In the genomic region with DNA sequence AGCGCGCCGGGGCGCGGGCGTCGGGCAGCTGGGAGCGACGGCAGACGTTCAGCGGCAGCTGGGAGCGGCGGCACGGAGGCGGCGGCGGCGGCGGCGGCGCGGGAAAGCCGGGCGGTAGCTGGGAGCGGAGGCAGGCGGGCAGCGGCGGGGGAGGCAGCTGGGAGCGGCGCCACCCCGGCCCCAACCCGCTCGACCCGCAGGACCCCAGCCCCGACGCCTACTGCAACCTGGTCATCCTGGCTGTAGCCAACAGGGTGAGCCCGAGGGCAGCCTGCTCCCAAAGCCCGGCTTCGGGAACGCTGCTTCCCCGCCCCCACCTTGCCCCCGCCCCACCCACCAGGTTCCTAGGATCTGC, we compare ENCODE assay signal across 9 cellular contexts. TPM values are rescaled to one million over a fixed set of nuclear protein-coding genes. Genes with fewer than 3 reads are reported as not detected.
A peak's percentile ranks its signal among the peaks of the same experiment; 100 is the strongest.
DNase-seq lines count a peak whose midpoint lies in the region; ATAC-seq and TF ChIP-seq lines count a peak whose summit lies in the region.
"Had no signal": no experiment of that assay in that cellular context is flagged by ENCODE, and none has a peak within 500 bp of the region (broad histone marks: within the 10 kb centered on the region; RNA-seq: fewer than 3 reads in every experiment).

No MANE protein-coding gene starts in this region.

- H3K9ac ChIP-seq in HUES64 (ENCODE audit: low read depth, low read length), result peak overlapping the region; percentile 60; the same call in 1 of the 2 replicates

- no peak overlapping the region for H3K27ac ChIP-seq in HUES64 (ENCODE audit: low read depth, low read length)
- no peak overlapping the region for H3K27ac ChIP-seq in right lobe of liver

- H3K4me3 ChIP-seq in HUES64 (ENCODE audit: low read length) (peak overlapping the region; percentile 81), right lobe of liver (peak overlapping the region in 1 of 3 donors; percentile 51)

- no peak overlapping the region for H3K27ac Mint-ChIP-seq in activated CD8-positive, alpha-beta T cell treated with anti-CD3 and anti-CD28 coated beads, Interleukin-2, amount 10 ng/mL, durations not matched to agents 7 days and 5 days

- H3K4me3 Mint-ChIP-seq in activated CD8-positive, alpha-beta T cell treated with anti-CD3 and anti-CD28 coated beads, Interleukin-2, amount 10 ng/mL, durations not matched to agents 7 days and 5 days, result peak overlapping the region; percentile 65

- H3K9me3 Mint-ChIP-seq in activated CD8-positive, alpha-beta T cell treated with anti-CD3 and anti-CD28 coated beads, Interleukin-2, amount 10 ng/mL, durations not matched to agents 7 days and 5 days (ENCODE audit: insufficient read depth), result no peaks in the 10 kb centered on the region

- peaks cover 67% of the 10 kb centered on the region for H3K27me3 Mint-ChIP-seq in activated CD8-positive, alpha-beta T cell treated with anti-CD3 and anti-CD28 coated beads, Interleukin-2, amount 10 ng/mL, durations not matched to agents 7 days and 5 days (ENCODE audit: low read depth)

- H3K36me3 ChIP-seq in HUES64 (ENCODE audit: insufficient read depth, low read length) (no peaks in the 10 kb centered on the region), right lobe of liver (no peaks in the 10 kb centered on the region)

- peak; percentile 21 for ATAC-seq in activated CD8-positive, alpha-beta T cell treated with anti-CD3 and anti-CD28 coated beads, Interleukin-2, amount 10 ng/mL, durations not matched to agents 7 days and 5 days
- ATAC-seq in right lobe of liver, result peak in 3 of 4 donors; percentile 9 to 21 (median 14)
- ATAC-seq in GM21447 (IDR thresholded peaks at IDR 0.05; ENCODE audit: unreplicated experiment), result no peak
- no peak for ATAC-seq in activated CD4-positive, CD25-positive, alpha-beta regulatory T cell treated with anti-CD3 and anti-CD28 coated beads, Interleukin-2, amount 50 U/mL, for 24 hours

- peaks cover 3% of the 10 kb centered on the region for H3K36me3 Mint-ChIP-seq in activated CD8-positive, alpha-beta T cell treated with anti-CD3 and anti-CD28 coated beads, Interleukin-2, amount 10 ng/mL, durations not matched to agents 7 days and 5 days (ENCODE audit: low read depth)

- intact Hi-C loops in right lobe of liver (cut with DNase I), result no loop called here

- no peaks in the 10 kb centered on the region for H3K9me3 ChIP-seq in HUES64 (ENCODE audit: insufficient read depth, low read depth, low read length)
- no peaks in the 10 kb centered on the region for H3K9me3 ChIP-seq in right lobe of liver

- TF ChIP-seq POLR2A in right lobe of liver (IDR thresholded peaks at IDR 0.05), result no peak

- DNase-seq in Caki2 (ENCODE audit: low read depth) (peak; percentile 31), right lobe of liver (no peak), CD1c-positive myeloid dendritic cell (ENCODE audit: extremely low spot score) (no peak)
- DNase-seq in activated CD8-positive, alpha-beta T cell treated with anti-CD3 and anti-CD28 coated beads, Interleukin-2, amount 10 ng/mL, durations not matched to agents 7 days and 5 days, result no peak
- no peak for DNase-seq in effector CD4-positive, alpha-beta T cell

- CTCF ChIA-PET in activated CD8-positive, alpha-beta T cell treated with anti-CD3 and anti-CD28 coated beads, Interleukin-2, amount 10 ng/mL, durations not matched to agents 7 days and 5 days (lab: Charles Lee), result interaction anchor here (5.4 kb wide), 1 partner anchor 13 kb away, joined by 34 read pairs; no protein-coding TSS in a partner anchor

- H3K27me3 ChIP-seq in HUES64 (ENCODE audit: insufficient read depth, low read length) (peaks cover 19% of the 10 kb centered on the region), right lobe of liver (peaks cover 0 to 6% of the 10 kb centered on the region in 2 donors)

- H3K4me1 ChIP-seq in HUES64 (ENCODE audit: insufficient read depth, low read length) (peaks cover 7% of the 10 kb centered on the region), right lobe of liver (peaks cover 0 to 5% (median 0%) of the 10 kb centered on the region in 4 donors)

- under 1% methylated on average over 42 of the region's 42 CpGs for WGBS in HUES64
- 4% methylated on average over 4 of the region's 42 CpGs for WGBS in right lobe of liver (ENCODE audit: insufficient coverage, low coverage, low lambda C conversion rate, missing lambda C conversion rate)

- POLR2A ChIA-PET in activated CD8-positive, alpha-beta T cell treated with anti-CD3 and anti-CD28 coated beads, Interleukin-2, amount 10 ng/mL, durations not matched to agents 7 days and 5 days (lab: Charles Lee), result no interaction called here

- H3K4me1 Mint-ChIP-seq in activated CD8-positive, alpha-beta T cell treated with anti-CD3 and anti-CD28 coated beads, Interleukin-2, amount 10 ng/mL, durations not matched to agents 7 days and 5 days (ENCODE audit: low read depth), result peaks cover 19% of the 10 kb centered on the region

- TF ChIP-seq CTCF in right lobe of liver (IDR thresholded peaks at IDR 0.05), result no peak

- in situ Hi-C loops in Caki2 (cut with HindIII; ENCODE audit: low pct_unique_long_range_greater_than_20kb, low sequenced_read_pairs), result no loop called here

RNA-seq across cellular contexts. Expression of a gene that starts 8.9 kb away (rescaled TPM):
- total RNA-seq in Caki2 (2014; rRNA removed; shearing (Covaris generic); ENCODE audit: low replicate concordance), result 21.5 and 29.4 TPM in 2 replicates
- polyA plus RNA-seq in HUES64 (2013, experiment 1 of 2), result 3.4 TPM
- 4.8 TPM for polyA plus RNA-seq in HUES64 (2013, experiment 2 of 2)
- not detected for total RNA-seq in activated CD8-positive, alpha-beta T cell treated with anti-CD3 and anti-CD28 coated beads, Interleukin-2, amount 10 ng/mL, durations not matched to agents 7 days and 5 days
- total RNA-seq in right lobe of liver, result 1 to 10 TPM in 2 of 6 experiments, under 1 TPM in 4; 0.61 to 1.7 (median 0.89) TPM

RNA-seq across cellular contexts. Expression of a gene that starts 32.9 kb away (rescaled TPM):
- not detected in 2 replicates for total RNA-seq in Caki2 (2014; rRNA removed; shearing (Covaris generic); ENCODE audit: low replicate concordance)
- 0.20 TPM for polyA plus RNA-seq in HUES64 (2013, experiment 1 of 2)
- 0.44 TPM for polyA plus RNA-seq in HUES64 (2013, experiment 2 of 2)
- not detected for total RNA-seq in activated CD8-positive, alpha-beta T cell treated with anti-CD3 and anti-CD28 coated beads, Interleukin-2, amount 10 ng/mL, durations not matched to agents 7 days and 5 days
- 10 to 100 TPM in 1 of 6 experiments, 1 to 10 TPM in 5; 2.9 to 17.1 (median 5.6) TPM for total RNA-seq in right lobe of liver
- total RNA-seq: endothelial cell of umbilical vein had no signal
- polyA plus RNA-seq: endothelial cell of umbilical vein had no signal

RNA-seq across cellular contexts. Expression of a gene that starts 51.2 kb away (rescaled TPM):
- 8.1 and 9.7 TPM in 2 replicates for total RNA-seq in Caki2 (2014; rRNA removed; shearing (Covaris generic); ENCODE audit: low replicate concordance)
- polyA plus RNA-seq in HUES64 (2013, experiment 1 of 2), result 1.00 TPM
- polyA plus RNA-seq in HUES64 (2013, experiment 2 of 2), result 1.1 TPM
- total RNA-seq in activated CD8-positive, alpha-beta T cell treated with anti-CD3 and anti-CD28 coated beads, Interleukin-2, amount 10 ng/mL, durations not matched to agents 7 days and 5 days, result under 1 TPM in 1 of 2 experiments, not detected in 1; 0.03 TPM
- total RNA-seq in right lobe of liver, result not detected
- polyA plus RNA-seq: endothelial cell of umbilical vein had no signal

Comparison
In these comparisons a context has a peak if more than half of its experiments do, and no peak if none do; other contexts are left out.
1. ATAC-seq: peak in activated CD8-positive, alpha-beta T cell treated with anti-CD3 and anti-CD28 coated beads, Interleukin-2, amount 10 ng/mL, durations not matched to agents 7 days and 5 days (single experiment) and right lobe of liver (3 of 4); none in GM21447 (single experiment) and activated CD4-positive, CD25-positive, alpha-beta regulatory T cell treated with anti-CD3 and anti-CD28 coated beads, Interleukin-2, amount 50 U/mL, for 24 hours (0 of 2).